ENCODE assay signal across 34 cellular contexts in the genomic region with DNA sequence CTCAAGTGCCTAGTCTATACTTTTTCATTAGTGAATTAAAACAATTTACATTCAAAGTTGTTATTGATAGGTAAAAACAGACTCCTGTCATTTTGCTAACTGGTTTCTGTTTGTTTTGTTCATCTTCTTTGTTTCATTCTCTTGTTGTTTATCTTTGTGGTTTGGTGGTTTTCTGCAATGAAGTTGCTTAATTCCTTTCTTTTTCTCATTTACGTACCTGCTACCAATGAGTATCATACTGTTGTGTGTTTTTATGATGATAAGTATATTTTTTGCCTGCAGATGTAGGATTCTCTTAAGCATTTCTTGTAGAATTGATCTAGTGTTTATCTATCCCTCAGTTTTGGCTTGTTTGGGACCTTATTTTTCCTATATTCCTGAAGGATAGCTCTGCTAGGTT.
"Had no signal": no experiment of that assay in that cellular context is flagged by ENCODE, and none has a peak within 500 bp of the region (broad histone marks: within the 10 kb centered on the region; RNA-seq: fewer than 3 reads in every experiment).

No MANE protein-coding gene starts in this region.

- ATAC-seq: activated CD4-positive, CD25-positive, alpha-beta regulatory T cell treated with anti-CD3 and anti-CD28 coated beads, Interleukin-2, amount 50 U/mL, for 24 hours; activated CD8-positive, alpha-beta T cell treated with anti-CD3 and anti-CD28 coated beads for 36 hours; activated naive CD8-positive, alpha-beta T cell treated with anti-CD3 and anti-CD28 coated beads, Interleukin-2, amount 50 U/mL, for 24 hours; activated T-cell treated with anti-CD3 and anti-CD28 coated beads, Interleukin-2, amount 50 U/mL, for 4 hours; activated T-helper 17 cell treated with anti-CD3 and anti-CD28 coated beads, Interleukin-2, amount 50 U/mL, for 72 hours; esophagus mucosa; T-helper 17 cell had no signal

- H3K27me3 Mint-ChIP-seq: activated B cell treated with CpG ODN at 0.5 μM for 24 hours; activated CD8-positive, alpha-beta T cell treated with anti-CD3 and anti-CD28 coated beads for 36 hours; activated naive CD4-positive, alpha-beta T cell treated with anti-CD3 and anti-CD28 coated beads, Interleukin-2, amount 50 U/mL, for 24 hours; activated naive CD8-positive, alpha-beta T cell treated with anti-CD3 and anti-CD28 coated beads for 36 hours; activated naive CD8-positive, alpha-beta T cell treated with anti-CD3 and anti-CD28 coated beads, Interleukin-2, amount 50 U/mL, for 24 hours; activated T-helper 17 cell treated with anti-CD3 and anti-CD28 coated beads, Interleukin-2, amount 50 U/mL, for 72 hours; dendritic cell treated with granulocyte-macrophage colony-stimulating factor and Interleukin-4, amounts not matched to agents 40 ng/mL and 50 ng/mL, for 4 days; T-helper 17 cell had no signal

- H3K9me3 ChIP-seq: adrenal gland had no signal

- H3K36me3 Mint-ChIP-seq: activated naive CD4-positive, alpha-beta T cell treated with anti-CD3 and anti-CD28 coated beads, Interleukin-2, amount 50 U/mL, for 24 hours; activated naive CD8-positive, alpha-beta T cell treated with anti-CD3 and anti-CD28 coated beads for 36 hours; brain had no signal

- H3K4me3 Mint-ChIP-seq: activated B cell treated with CpG ODN at 0.5 μM for 24 hours; activated CD8-positive, alpha-beta T cell treated with anti-CD3 and anti-CD28 coated beads for 36 hours; activated naive CD4-positive, alpha-beta T cell treated with anti-CD3 and anti-CD28 coated beads for 36 hours; activated naive CD4-positive, alpha-beta T cell treated with anti-CD3 and anti-CD28 coated beads, Interleukin-2, amount 50 U/mL, for 24 hours; activated naive CD8-positive, alpha-beta T cell treated with anti-CD3 and anti-CD28 coated beads for 36 hours; activated naive CD8-positive, alpha-beta T cell treated with anti-CD3 and anti-CD28 coated beads, Interleukin-2, amount 50 U/mL, for 24 hours; activated T-cell treated with anti-CD3 and anti-CD28 coated beads, Interleukin-2, amount 50 U/mL, for 4 hours; activated T-helper 17 cell treated with anti-CD3 and anti-CD28 coated beads, Interleukin-2, amount 50 U/mL, for 72 hours; brain; dendritic cell treated with granulocyte-macrophage colony-stimulating factor and Interleukin-4, amounts not matched to agents 40 ng/mL and 50 ng/mL, for 4 days; endodermal cell; T-helper 17 cell; T-helper 2 cell treated with Interferon-gamma antibody and Interleukin-4, amounts not matched to agents 5 μg/mL and 100 μg/mL, for 36 hours had no signal

- H3K9me3 Mint-ChIP-seq: endodermal cell had no signal

- H3K27me3 ChIP-seq: adrenal gland, ascending aorta, breast epithelium, cardiac muscle cell, dorsolateral prefrontal cortex had no signal

- DNase-seq: activated B cell treated with CpG ODN at 0.5 μM for 24 hours; activated CD4-positive, alpha-beta T cell treated with anti-CD3 and anti-CD28 coated beads for 48 hours; activated CD4-positive, alpha-beta T cell treated with anti-CD3 and anti-CD28 coated beads, Interleukin-2, amount 50 U/mL, for 1 hour; activated CD4-positive, alpha-beta T cell treated with anti-CD3 and anti-CD28 coated beads, Interleukin-2, amount 50 U/mL, for 48 hours; activated CD8-positive, alpha-beta memory T cell treated with anti-CD3 and anti-CD28 coated beads for 24 hours; activated CD8-positive, alpha-beta T cell treated with anti-CD3 and anti-CD28 coated beads for 36 hours; activated effector memory CD4-positive, alpha-beta T cell treated with Interleukin-2 at 50 U/mL for 16 hours; activated naive CD4-positive, alpha-beta T cell treated with anti-CD3 and anti-CD28 coated beads for 36 hours; activated naive CD8-positive, alpha-beta T cell treated with anti-CD3 and anti-CD28 coated beads for 36 hours; activated naive CD8-positive, alpha-beta T cell treated with anti-CD3 and anti-CD28 coated beads, Interleukin-2, amount 50 U/mL, for 24 hours; activated T-cell treated with anti-CD3 and anti-CD28 coated beads, Interleukin-2, amount 50 U/mL, for 4 hours; adrenal gland; central memory CD4-positive, alpha-beta T cell; cerebellar nuclear complex; dorsolateral prefrontal cortex; effector memory CD4-positive, alpha-beta T cell; endodermal cell; foreskin fibroblast; head of caudate nucleus; T-helper 1 cell; T-helper 17 cell; T1000; WERI-Rb-1 had no signal

- H3K36me3 ChIP-seq: adrenal gland, ascending aorta, breast epithelium, cardiac muscle cell, WERI-Rb-1 had no signal

- H3K27ac Mint-ChIP-seq: activated B cell treated with CpG ODN at 0.5 μM for 24 hours; activated CD8-positive, alpha-beta T cell treated with anti-CD3 and anti-CD28 coated beads for 36 hours; activated naive CD4-positive, alpha-beta T cell treated with anti-CD3 and anti-CD28 coated beads for 36 hours; activated naive CD4-positive, alpha-beta T cell treated with anti-CD3 and anti-CD28 coated beads, Interleukin-2, amount 50 U/mL, for 24 hours; activated naive CD8-positive, alpha-beta T cell treated with anti-CD3 and anti-CD28 coated beads for 36 hours; activated naive CD8-positive, alpha-beta T cell treated with anti-CD3 and anti-CD28 coated beads, Interleukin-2, amount 50 U/mL, for 24 hours; activated T-helper 17 cell treated with anti-CD3 and anti-CD28 coated beads, Interleukin-2, amount 50 U/mL, for 72 hours; brain; dendritic cell treated with granulocyte-macrophage colony-stimulating factor and Interleukin-4, amounts not matched to agents 40 ng/mL and 50 ng/mL, for 4 days; endodermal cell; T-helper 17 cell; T-helper 2 cell treated with Interferon-gamma antibody and Interleukin-4, amounts not matched to agents 5 μg/mL and 100 μg/mL, for 36 hours had no signal

- H3K4me3 ChIP-seq: adrenal gland, ascending aorta, breast epithelium, cardiac muscle cell, coronary artery, dorsolateral prefrontal cortex had no signal

- H3K4me1 ChIP-seq: adrenal gland, ascending aorta, breast epithelium had no signal

- H3K4me1 Mint-ChIP-seq: activated B cell treated with CpG ODN at 0.5 μM for 24 hours; activated naive CD4-positive, alpha-beta T cell treated with anti-CD3 and anti-CD28 coated beads, Interleukin-2, amount 50 U/mL, for 24 hours; activated naive CD8-positive, alpha-beta T cell treated with anti-CD3 and anti-CD28 coated beads for 36 hours; activated naive CD8-positive, alpha-beta T cell treated with anti-CD3 and anti-CD28 coated beads, Interleukin-2, amount 50 U/mL, for 24 hours; activated T-helper 17 cell treated with anti-CD3 and anti-CD28 coated beads, Interleukin-2, amount 50 U/mL, for 72 hours; endodermal cell; T-helper 17 cell had no signal

- H3K27ac ChIP-seq: adrenal gland, ascending aorta, breast epithelium, cardiac muscle cell, coronary artery, dorsolateral prefrontal cortex, WERI-Rb-1 had no signal
